In the genomic region with DNA sequence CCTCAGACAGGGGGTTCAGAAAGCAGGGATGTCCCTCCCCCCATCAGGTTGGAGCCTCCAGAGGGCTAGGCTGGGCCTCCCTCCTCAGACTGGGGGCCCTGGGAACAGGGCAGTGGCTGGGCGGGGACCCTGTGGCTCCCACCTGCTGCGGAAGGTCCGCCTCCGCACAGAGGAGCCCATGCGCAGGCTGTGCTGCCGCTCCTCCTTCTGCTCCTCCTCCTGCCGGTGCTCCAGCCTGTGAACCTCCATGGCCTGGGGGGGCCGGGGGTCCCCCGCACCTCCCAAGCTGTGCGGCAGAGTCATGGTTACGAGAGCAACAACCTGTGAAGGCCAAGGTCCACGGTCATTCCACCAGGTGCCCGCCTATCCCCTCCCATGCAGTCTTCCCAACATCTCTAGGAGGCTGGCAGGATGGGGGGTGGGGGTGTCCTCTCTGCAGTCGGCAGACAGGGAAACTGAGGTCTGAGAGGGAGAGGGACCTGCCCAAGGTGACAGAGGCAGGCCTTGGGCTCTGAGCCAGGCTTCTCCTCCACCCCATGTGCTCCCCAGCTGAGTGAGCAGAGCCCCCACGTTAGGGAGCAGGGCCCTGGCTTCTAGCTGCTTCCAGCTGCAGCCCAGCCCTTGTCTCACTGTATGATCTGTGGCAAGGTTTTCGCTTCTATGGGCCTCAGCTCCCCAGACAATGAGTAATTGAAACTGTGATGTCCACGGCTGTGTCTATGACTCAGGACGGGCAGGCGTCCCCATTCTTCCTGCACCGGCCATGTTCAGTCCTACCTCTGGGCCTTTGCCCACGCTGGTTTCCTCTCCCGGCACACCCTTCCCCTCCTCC, we compare ENCODE assay signal across 10 cellular contexts. TPM values are rescaled to one million over a fixed set of nuclear protein-coding genes. Genes with fewer than 3 reads are reported as not detected.
DNase-seq lines count a peak whose midpoint lies in the region; ATAC-seq, FAIRE-seq and TF ChIP-seq lines count a peak whose summit lies in the region.
"Had no signal": no experiment of that assay in that cellular context is flagged by ENCODE, and none has a peak within 500 bp of the region (broad histone marks: within the 10 kb centered on the region; RNA-seq: fewer than 3 reads in every experiment).

No MANE protein-coding gene starts in this region.

- H3K36me3 ChIP-seq in H7 (replicated peaks; ENCODE audit: control insufficient read depth, insufficient read depth, low read length): no peaks in the 10 kb centered on the region
- H3K36me3 ChIP-seq in kidney (ENCODE audit: control insufficient read depth in 1 of 2, insufficient read depth in 2 of 2, low read length in 2 of 2): no peaks in the 10 kb centered on the region

- TF ChIP-seq POLR2A in A549 (IDR thresholded peaks at IDR 0.05; ENCODE audit: low read length): peak; percentile 16

- H3K27me3 ChIP-seq in H7 (ENCODE audit: control insufficient read depth, insufficient read depth, low read length): no peaks in the 10 kb centered on the region; the same call in 1 of the 2 replicates

- TF ChIP-seq RAD21 in A549 (conservative IDR thresholded peaks at IDR 0.05 in 1 of 2, IDR thresholded peaks at IDR 0.05 in 1 of 2): no peak

- peak overlapping the region; percentile 98 for H3K4me2 ChIP-seq in A549

- peak; percentile 78 to 82 for ATAC-seq in A549
- no peak for ATAC-seq in HG03045 (IDR thresholded peaks at IDR 0.05; ENCODE audit: unreplicated experiment)
- no peak for ATAC-seq in HG03432 (IDR thresholded peaks at IDR 0.05; ENCODE audit: unreplicated experiment)
- ATAC-seq in HG03108 (IDR thresholded peaks at IDR 0.05; ENCODE audit: unreplicated experiment): no peak
- ATAC-seq in HG03565 (IDR thresholded peaks at IDR 0.05; ENCODE audit: unreplicated experiment): no peak

- H3K9me3 ChIP-seq in A549 (no peaks in the 10 kb centered on the region), kidney (ENCODE audit: control insufficient read depth in 1 of 2, low read length in 2 of 2) (no peaks in the 10 kb centered on the region)

- no peak for FAIRE-seq in A549 (lab: Jason Lieb, UNC)
- no peak for FAIRE-seq in kidney (lab: Jason Lieb, UNC)
- FAIRE-seq: endometrium had no signal

- peak overlapping the region in 1 of 2 donors; percentile 55 for H3K9ac ChIP-seq in kidney (ENCODE audit: low read length in 2 of 2)
- H3K9ac ChIP-seq: parathyroid adenoma had no signal

- no peak for TF ChIP-seq CTCF in A549 (IDR thresholded peaks at IDR 0.05)
- no peak for TF ChIP-seq CTCF in kidney (IDR thresholded peaks at IDR 0.05; ENCODE audit: borderline replicate concordance, extremely low read depth, insufficient read depth)

- peak overlapping the region; percentile 50 for H3K4me3 ChIP-seq in A549
- no peak overlapping the region for H3K4me3 ChIP-seq in H7 (ENCODE audit: insufficient read depth, low read depth, low read length)
- peak overlapping the region in 1 of 2 donors; percentile 61 for H3K4me3 ChIP-seq in kidney (ENCODE audit: low read length in 2 of 2)

- H3K27ac ChIP-seq in A549 (peak overlapping the region; percentile 86 to 94), kidney (ENCODE audit: low read depth in 2 of 2, low read length in 2 of 2) (peak overlapping the region; percentile 38 to 87)
- H3K27ac ChIP-seq: parathyroid adenoma had no signal

- WGBS in A549 (ENCODE audit: missing lambda C conversion rate): 18% methylated on average over 11 of the region's 22 CpGs

- peak; percentile 63 to 68 for DNase-seq in A549 (ENCODE audit: low read depth in 1 of 2, low spot score in 1 of 2)
- DNase-seq in H7: peak; percentile 61
- DNase-seq in astrocyte of the hippocampus (ENCODE audit: low read depth, low spot score): peak; percentile 81
- no peak for DNase-seq in kidney

- CTCF ChIA-PET in A549 (lab: Yijun Ruan, JAX): interaction anchor here (0.8 kb wide), 1 partner anchor 25 kb away, joined by 3 read pairs; no protein-coding TSS in a partner anchor

- intact Hi-C loops in kidney (cut with DNase I): no loop called here

- H3K4me1 ChIP-seq in A549: peaks cover 37% of the 10 kb centered on the region
- peaks cover 0 to 8% of the 10 kb centered on the region in 2 donors for H3K4me1 ChIP-seq in kidney (ENCODE audit: control insufficient read depth in 1 of 2, insufficient read depth in 1 of 2, low read depth in 1 of 2, low read length in 2 of 2)
- H3K4me1 ChIP-seq: parathyroid adenoma had no signal

- TF ChIP-seq EP300 in A549 (IDR thresholded peaks at IDR 0.05): no peak

- POLR2A ChIA-PET in A549 (lab: Yijun Ruan, JAX): interaction anchor here (0.9 kb wide), 1 partner anchor 9 kb away, joined by 3 read pairs; no protein-coding TSS in a partner anchor

TF ChIP-seq in A549, 52 proteins besides CTCF, POLR2A, EP300 and RAD21:
- no peak for TF ChIP-seq CHD4 (IDR thresholded peaks at IDR 0.05; ENCODE audit: borderline replicate concordance)
- no peak for TF ChIP-seq FOSL2 (IDR thresholded peaks at IDR 0.05)
- TF ChIP-seq FOSL2 (CRISPR knock-in tag; IDR thresholded peaks at IDR 0.05): peak; percentile 67
- no peak for TF ChIP-seq NR3C1 (IDR thresholded peaks at IDR 0.05)
- TF ChIP-seq KDM5A (IDR thresholded peaks at IDR 0.05): no peak

RNA-seq across cellular contexts. Expression of a gene that starts 3.4 kb away (rescaled TPM):
- polyA plus RNA-seq in A549 (2011; rRNA removed) (2.6 and 2.7 TPM in 2 replicates), A549 (2017; fragmentation: RNase III; extraction: RNeasy Plus Mini Kit Qiagen cat#74134 plus additional on column Dnase treatment) (7.3 to 8.7 TPM (median 8.5 TPM) in 3 replicates), kidney (ENCODE audit: insufficient read depth, low read depth, low replicate concordance) (20.5 TPM)
- polyA plus RNA-seq in A549 (2012; cell fraction: cytosol; rRNA removed): 2.2 and 2.7 TPM in 2 replicates
- 2.9 and 3.0 TPM in 2 replicates for polyA plus RNA-seq in A549 (2012; cell fraction: nucleus; rRNA removed)
- polyA minus RNA-seq in A549 (2011; rRNA and poly(A)+ RNA removed): 2.7 and 3.8 TPM in 2 replicates
- 0.03 and 0.11 TPM in 2 replicates for total RNA-seq in H7 (2014; rRNA removed; shearing (Covaris generic))
- 13.5 TPM for total RNA-seq in kidney

RNA-seq across cellular contexts. Expression of a gene that starts 34.4 kb away (rescaled TPM):
- 1.7 and 2.1 TPM in 2 replicates for polyA plus RNA-seq in A549 (2011; rRNA removed)
- polyA plus RNA-seq in A549 (2012; cell fraction: cytosol; rRNA removed): 2.4 and 2.5 TPM in 2 replicates
- 5.0 and 5.3 TPM in 2 replicates for polyA plus RNA-seq in A549 (2012; cell fraction: nucleus; rRNA removed)
- 1.2 to 1.5 TPM (median 1.4 TPM) in 3 replicates for polyA plus RNA-seq in A549 (2017; fragmentation: RNase III; extraction: RNeasy Plus Mini Kit Qiagen cat#74134 plus additional on column Dnase treatment)
- polyA minus RNA-seq in A549 (2011; rRNA and poly(A)+ RNA removed): 1.6 and 2.0 TPM in 2 replicates
- total RNA-seq in H7 (2014; rRNA removed; shearing (Covaris generic)): 0.10 TPM in 1 of 2 replicates, not detected in the other
- total RNA-seq in kidney: 1.4 TPM
- 1.4 TPM for polyA plus RNA-seq in kidney (ENCODE audit: insufficient read depth, low read depth, low replicate concordance)

Comparison
In these comparisons a context has a peak if more than half of its experiments do, and no peak if none do; other contexts are left out.
1. ATAC-seq: peak in A549 (2 of 2); none in HG03045 (single experiment), HG03432 (single experiment), HG03108 (single experiment) and HG03565 (single experiment).
2. RNA of a gene that starts 3.4 kb away (total RNA-seq): 13.5 TPM in kidney (single experiment); 0.03 to 0.11 TPM in H7; every median in the first group is over 10 times any median in the second.